1 cellular context compared by ENCODE assay signal in genomic region chr14:103087343-103087835, GRCh38.
TF ChIP-seq lines count a peak whose summit lies in the region.

No MANE protein-coding gene starts in this region.

TF ChIP-seq in GM23338, 12 proteins besides CTCF, POLR2A, EP300 and RAD21 (continued from another document):
- no peak for TF ChIP-seq REST (IDR thresholded peaks at IDR 0.05; ENCODE audit: unreplicated experiment)
- TF ChIP-seq ETS1 (IDR thresholded peaks at IDR 0.05) = no peak
- TF ChIP-seq EZH2phosphoT487 (IDR thresholded peaks at IDR 0.05; ENCODE audit: unreplicated experiment) = no peak
- no peak for TF ChIP-seq NANOG (IDR thresholded peaks at IDR 0.05; ENCODE audit: borderline replicate concordance)
TF ChIP-seq in GM23338: peak in this region for 0.
